Comparison of ENCODE assay signal across 10 cellular contexts in the genomic region with DNA sequence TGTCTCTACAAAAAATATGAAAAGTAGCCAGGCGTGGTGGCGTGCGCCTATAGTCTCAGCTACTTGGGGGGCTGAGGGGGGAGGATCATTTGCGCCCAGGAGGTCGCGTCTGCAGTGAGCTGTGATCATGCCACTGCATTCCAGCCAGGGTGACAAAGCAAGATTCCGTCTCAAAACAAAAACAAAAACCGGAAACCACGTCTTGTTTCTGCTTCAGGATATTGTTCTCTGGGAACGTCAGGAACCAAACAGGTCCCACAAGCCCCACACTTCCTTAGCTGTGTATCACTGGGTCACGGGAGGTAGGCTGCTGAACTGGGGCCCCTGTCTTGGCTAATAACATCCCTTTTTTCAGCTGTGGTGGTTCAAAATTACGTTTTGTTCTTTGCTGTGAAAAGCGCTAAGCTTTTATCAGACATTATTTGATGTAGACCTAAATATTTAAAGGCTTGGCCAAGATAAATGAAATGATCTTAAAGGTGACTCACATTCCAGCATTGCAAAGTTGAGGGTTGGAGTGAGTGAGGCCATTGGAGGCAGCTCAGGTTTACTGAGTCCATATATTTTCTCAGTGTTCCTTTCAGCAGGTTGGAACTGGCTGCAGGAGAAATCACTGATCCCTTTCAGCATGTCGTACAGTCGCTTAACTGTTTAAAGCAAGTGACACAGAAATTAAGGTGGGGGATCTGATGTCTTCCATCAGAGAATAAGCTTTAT. TPM values are rescaled to one million over a fixed set of nuclear protein-coding genes. Genes with fewer than 3 reads are reported as not detected.
DNase-seq lines count a peak whose midpoint lies in the region; ATAC-seq and TF ChIP-seq lines count a peak whose summit lies in the region.
"Had no signal": no experiment of that assay in that cellular context is flagged by ENCODE, and none has a peak within 500 bp of the region (broad histone marks: within the 10 kb centered on the region; RNA-seq: fewer than 3 reads in every experiment).

No MANE protein-coding gene starts in this region.

- no peak for ATAC-seq in GM23338
- no peak for ATAC-seq in GM18511 (IDR thresholded peaks at IDR 0.05; ENCODE audit: unreplicated experiment)
- no peak for ATAC-seq in GM18867 (IDR thresholded peaks at IDR 0.05; ENCODE audit: unreplicated experiment)
- no peak for ATAC-seq in HG03432 (IDR thresholded peaks at IDR 0.05; ENCODE audit: unreplicated experiment)

- H3K4me1 Mint-ChIP-seq in GM23338, result peaks cover 3% of the 10 kb centered on the region; the same call in 1 of the 3 replicates

- H3K9ac ChIP-seq in skeletal muscle satellite cell (ENCODE audit: low read depth, low read length), result peak overlapping the region; percentile 71

- H3K4me1 ChIP-seq in GM23338 (ENCODE audit: insufficient read depth) (no peaks in the 10 kb centered on the region), ascending aorta (peaks cover 0 to 15% of the 10 kb centered on the region in 2 donors), right atrium auricular region (peaks cover 0 to 68% of the 10 kb centered on the region in 2 donors), skeletal muscle satellite cell (ENCODE audit: control insufficient read depth, insufficient read depth, low read length) (peaks cover 72% of the 10 kb centered on the region)

- no peak overlapping the region for H3K4me3 Mint-ChIP-seq in GM23338
- H3K4me3 Mint-ChIP-seq: activated naive CD4-positive, alpha-beta T cell treated with anti-CD3 and anti-CD28 coated beads, Interleukin-2, amount 50 U/mL, for 24 hours had no signal

- H3K4me2 ChIP-seq in GM23338 (no peak overlapping the region), skeletal muscle satellite cell (ENCODE audit: low read length) (peak overlapping the region; percentile 70)

- H3K27ac Mint-ChIP-seq in GM23338, result 0 out of 2 replicates have a peak overlapping the region, but pooled peaks have one; percentile 31
- H3K27ac Mint-ChIP-seq: activated naive CD4-positive, alpha-beta T cell treated with anti-CD3 and anti-CD28 coated beads, Interleukin-2, amount 50 U/mL, for 24 hours had no signal

- TF ChIP-seq CTCF in GM23338 (conservative IDR thresholded peaks at IDR 0.05; ENCODE audit: low read depth in 2 of 2) (no peak), ascending aorta (IDR thresholded peaks at IDR 0.05) (no peak), right atrium auricular region (IDR thresholded peaks at IDR 0.05) (no peak)

- H4K20me1 ChIP-seq in GM23338 (replicated peaks; ENCODE audit: insufficient read depth), result no peaks in the 10 kb centered on the region

- no peaks in the 10 kb centered on the region for H3K36me3 ChIP-seq in GM23338 (ENCODE audit: insufficient read depth)
- no peaks in the 10 kb centered on the region for H3K36me3 ChIP-seq in ascending aorta
- H3K36me3 ChIP-seq in right atrium auricular region, result no peaks in the 10 kb centered on the region
- no peaks in the 10 kb centered on the region for H3K36me3 ChIP-seq in skeletal muscle satellite cell (ENCODE audit: insufficient read depth, low read length)

- 0 out of 2 replicates have a peak overlapping the region, but pooled peaks have one; percentile 63 for H2AFZ ChIP-seq in GM23338

- no peaks in the 10 kb centered on the region for H3K79me2 ChIP-seq in GM23338 (replicated peaks; ENCODE audit: insufficient read depth)

- no peak overlapping the region for H3K27ac ChIP-seq in GM23338 (ENCODE audit: low read depth)
- H3K27ac ChIP-seq in ascending aorta, result peak overlapping the region; percentile 22 to 44
- peak overlapping the region; percentile 71 to 78 for H3K27ac ChIP-seq in right atrium auricular region

- no peaks in the 10 kb centered on the region for H3K9me2 ChIP-seq in GM23338 (ENCODE audit: insufficient read depth)

- H3K27me3 ChIP-seq in GM23338 (ENCODE audit: insufficient read depth), result no peaks in the 10 kb centered on the region
- no peaks in the 10 kb centered on the region for H3K27me3 ChIP-seq in ascending aorta
- H3K27me3 ChIP-seq in right atrium auricular region, result no peaks in the 10 kb centered on the region
- no peaks in the 10 kb centered on the region for H3K27me3 ChIP-seq in skeletal muscle satellite cell (ENCODE audit: control insufficient read depth, insufficient read depth, low read length)

- peaks cover 2% of the 10 kb centered on the region for H3K27me3 Mint-ChIP-seq in GM23338 (ENCODE audit: insufficient read depth, low read depth, poor library complexity)
- H3K27me3 Mint-ChIP-seq: activated naive CD4-positive, alpha-beta T cell treated with anti-CD3 and anti-CD28 coated beads, Interleukin-2, amount 50 U/mL, for 24 hours had no signal

- no peaks in the 10 kb centered on the region for H3K9me3 Mint-ChIP-seq in GM23338
- H3K9me3 Mint-ChIP-seq: activated naive CD4-positive, alpha-beta T cell treated with anti-CD3 and anti-CD28 coated beads, Interleukin-2, amount 50 U/mL, for 24 hours had no signal

- no peaks in the 10 kb centered on the region for H3K36me3 Mint-ChIP-seq in GM23338 (ENCODE audit: low read depth)
- H3K36me3 Mint-ChIP-seq: activated naive CD4-positive, alpha-beta T cell treated with anti-CD3 and anti-CD28 coated beads, Interleukin-2, amount 50 U/mL, for 24 hours had no signal

- H3K9me3 ChIP-seq in ascending aorta, result no peaks in the 10 kb centered on the region
- H3K9me3 ChIP-seq in right atrium auricular region, result no peaks in the 10 kb centered on the region
- no peaks in the 10 kb centered on the region for H3K9me3 ChIP-seq in skeletal muscle satellite cell (replicated peaks; ENCODE audit: low read length)

- intact Hi-C loops in ascending aorta (cut with DNase I), result no loop called here

- H3K4me3 ChIP-seq in GM23338 (no peak overlapping the region), ascending aorta (no peak overlapping the region), right atrium auricular region (no peak overlapping the region), skeletal muscle satellite cell (ENCODE audit: low read length) (peak overlapping the region; percentile 3)

- DNase-seq in GM23338 (ENCODE audit: low spot score) (no peak), ascending aorta (ENCODE audit: low spot score in 2 of 2) (no peak), right atrium auricular region (ENCODE audit: low spot score) (no peak), iPS-NIHi7 (ENCODE audit: extremely low spot score) (no peak)
- DNase-seq: stimulated activated naive CD4-positive, alpha-beta T cell treated with Interleukin-2 at 50 U/mL for 16 hours had no signal

- no peaks in the 10 kb centered on the region for H3F3A ChIP-seq in GM23338 (replicated peaks; ENCODE audit: low read depth)

TF ChIP-seq in GM23338, 12 proteins besides CTCF, POLR2A, EP300 and RAD21 (continues in another document):
- no peak for TF ChIP-seq CREB1 (CRISPR knock-in tag; IDR thresholded peaks at IDR 0.05; ENCODE audit: low read depth)

RNA-seq across cellular contexts. Expression of a gene that starts 16.4 kb away (rescaled TPM):
- total RNA-seq in GM23338 (2014; rRNA removed; shearing (Covaris generic)), result 54.8 and 81.8 TPM in 2 replicates
- polyA plus RNA-seq in GM23338 (2016; fragmentation: Nextera tagmentation; extraction: Ambion mirVana), result 26.8 and 32.3 TPM in 2 replicates
- total RNA-seq in ascending aorta, result 176 TPM
- 10 to 100 TPM; 48.2 to 54.0 TPM for total RNA-seq in right atrium auricular region
- 25.1 and 27.9 TPM in 2 replicates for total RNA-seq in skeletal muscle satellite cell (2012; rRNA removed)
